Comparison of ENCODE assay signal across 32 cellular contexts in the genomic region with DNA sequence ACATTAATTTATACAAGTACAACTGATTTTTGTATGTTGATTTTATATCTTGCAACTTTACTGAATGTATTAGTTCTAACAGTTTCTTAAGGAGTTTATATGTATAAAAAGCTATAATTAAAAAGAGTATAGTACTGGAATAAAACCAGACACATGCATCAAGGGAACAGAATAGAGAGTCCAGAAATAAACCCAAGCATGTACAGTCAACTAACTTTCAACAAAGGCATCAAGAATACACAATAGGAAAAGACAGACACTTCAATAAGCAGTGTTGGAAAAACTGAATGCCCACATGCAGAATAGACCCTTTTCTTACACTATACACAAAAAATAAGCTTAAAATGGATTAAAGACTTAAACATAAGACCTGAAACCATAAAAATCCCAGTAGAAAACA.
"Had no signal": no experiment of that assay in that cellular context is flagged by ENCODE, and none has a peak within 500 bp of the region (broad histone marks: within the 10 kb centered on the region; RNA-seq: fewer than 3 reads in every experiment).

No MANE protein-coding gene starts in this region.

- H3K27ac ChIP-seq: adrenal gland, body of pancreas, brain microvascular endothelial cell, breast epithelium, cardiac muscle cell had no signal

- H3K36me3 ChIP-seq: adrenal gland, ascending aorta, brain microvascular endothelial cell, breast epithelium, cardiac muscle cell had no signal

- H3K4me3 ChIP-seq: adrenal gland, ascending aorta, body of pancreas, breast epithelium, cardiac muscle cell had no signal

- H3K4me1 ChIP-seq: body of pancreas, breast epithelium had no signal

- H3K27me3 ChIP-seq: adrenal gland, ascending aorta, body of pancreas, brain microvascular endothelial cell, breast epithelium, cardiac muscle cell had no signal

- ATAC-seq: activated naive CD4-positive, alpha-beta T cell treated with anti-CD3 and anti-CD28 coated beads, Interleukin-2, amount 50 U/mL, for 72 hours; activated naive CD8-positive, alpha-beta T cell treated with anti-CD3 and anti-CD28 coated beads, Interleukin-2, amount 50 U/mL, for 24 hours; activated T-cell treated with anti-CD3 and anti-CD28 coated beads, Interleukin-2, amount 50 U/mL, for 4 hours; activated T-cell treated with anti-CD3 and anti-CD28 coated beads, Interleukin-2, amount 50 U/mL, for 72 hours; activated T-helper 17 cell treated with anti-CD3 and anti-CD28 coated beads, Interleukin-2, amount 50 U/mL, for 72 hours; body of pancreas had no signal

- DNase-seq: activated effector memory CD4-positive, alpha-beta T cell treated with anti-CD3 and anti-CD28 coated beads, Interleukin-2, amount 50 U/mL, for 16 hours; activated effector memory CD4-positive, alpha-beta T cell treated with Interleukin-2 at 50 U/mL for 16 hours; activated gamma-delta T cell; activated gamma-delta T cell treated with Interleukin-2 at 50 U/mL for 16 hours; activated naive CD4-positive, alpha-beta T cell; activated naive CD4-positive, alpha-beta T cell treated with anti-CD3 and anti-CD28 coated beads for 36 hours; activated naive CD4-positive, alpha-beta T cell treated with anti-CD3 and anti-CD28 coated beads, Interleukin-2, amount 10 ng/mL, durations not matched to agents 7 days and 5 days; activated naive CD4-positive, alpha-beta T cell treated with anti-CD3 and anti-CD28 coated beads, Interleukin-2, amount 50 U/mL, for 16 hours; activated naive CD4-positive, alpha-beta T cell treated with Interleukin-2 at 50 U/mL for 16 hours; activated naive CD8-positive, alpha-beta T cell treated with anti-CD3 and anti-CD28 coated beads for 36 hours; activated naive CD8-positive, alpha-beta T cell treated with anti-CD3 and anti-CD28 coated beads, Interleukin-2, amount 10 ng/mL, durations not matched to agents 7 days and 5 days; activated naive CD8-positive, alpha-beta T cell treated with anti-CD3 and anti-CD28 coated beads, Interleukin-2, amount 50 U/mL, for 24 hours; activated T-cell treated with anti-CD3 and anti-CD28 coated beads, Interleukin-2, amount 50 U/mL, for 1 hour; activated T-cell treated with anti-CD3 and anti-CD28 coated beads, Interleukin-2, amount 50 U/mL, for 24 hours; activated T-cell treated with anti-CD3 and anti-CD28 coated beads, Interleukin-2, amount 50 U/mL, for 4 hours; activated T-cell treated with anti-CD3 and anti-CD28 coated beads, Interleukin-2, amount 50 U/mL, for 48 hours; activated T-cell treated with anti-CD3 and anti-CD28 coated beads, Interleukin-2, amount 50 U/mL, for 72 hours; adrenal gland; amniotic stem cell; amygdala; anterior cingulate cortex; aorta; body of pancreas; brain microvascular endothelial cell; caudate nucleus; central memory CD4-positive, alpha-beta T cell; cerebellar nuclear complex had no signal

- H3K9me3 ChIP-seq: adrenal gland, ascending aorta, body of pancreas, breast epithelium had no signal
